In the genomic region with DNA sequence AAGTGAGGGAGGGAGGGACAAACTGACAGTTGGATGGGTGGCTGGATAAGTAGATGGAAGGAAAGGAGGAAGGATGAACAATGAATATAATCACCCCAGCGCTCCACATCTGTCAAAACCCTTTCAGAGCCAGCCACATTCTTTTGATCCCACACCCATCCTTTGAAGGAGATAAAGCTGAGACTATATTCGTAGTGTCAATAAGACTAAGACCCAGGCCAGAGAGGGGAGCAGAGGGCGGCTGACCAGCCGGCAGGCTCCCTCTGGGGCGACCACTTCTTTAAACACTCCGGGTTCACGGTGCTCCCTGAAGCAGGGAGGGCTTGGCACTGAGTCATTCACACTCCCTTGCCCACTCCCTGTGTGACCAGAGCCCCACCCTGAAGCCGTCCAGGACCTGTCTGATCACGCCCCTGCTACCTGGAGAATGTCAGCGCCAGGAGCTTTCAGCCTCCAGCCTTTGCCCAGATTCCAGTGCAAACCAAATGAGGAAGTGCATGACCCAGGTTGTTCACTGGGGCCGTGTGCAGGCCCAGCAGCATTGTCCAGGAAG, we compare ENCODE assay signal across 1 cellular context.
TF ChIP-seq lines count a peak whose summit lies in the region.

No MANE protein-coding gene starts in this region.

TF ChIP-seq in K562, 482 proteins besides CTCF, POLR2A, EP300 and RAD21 (continued from another document):
- TF ChIP-seq, protein P1, sequence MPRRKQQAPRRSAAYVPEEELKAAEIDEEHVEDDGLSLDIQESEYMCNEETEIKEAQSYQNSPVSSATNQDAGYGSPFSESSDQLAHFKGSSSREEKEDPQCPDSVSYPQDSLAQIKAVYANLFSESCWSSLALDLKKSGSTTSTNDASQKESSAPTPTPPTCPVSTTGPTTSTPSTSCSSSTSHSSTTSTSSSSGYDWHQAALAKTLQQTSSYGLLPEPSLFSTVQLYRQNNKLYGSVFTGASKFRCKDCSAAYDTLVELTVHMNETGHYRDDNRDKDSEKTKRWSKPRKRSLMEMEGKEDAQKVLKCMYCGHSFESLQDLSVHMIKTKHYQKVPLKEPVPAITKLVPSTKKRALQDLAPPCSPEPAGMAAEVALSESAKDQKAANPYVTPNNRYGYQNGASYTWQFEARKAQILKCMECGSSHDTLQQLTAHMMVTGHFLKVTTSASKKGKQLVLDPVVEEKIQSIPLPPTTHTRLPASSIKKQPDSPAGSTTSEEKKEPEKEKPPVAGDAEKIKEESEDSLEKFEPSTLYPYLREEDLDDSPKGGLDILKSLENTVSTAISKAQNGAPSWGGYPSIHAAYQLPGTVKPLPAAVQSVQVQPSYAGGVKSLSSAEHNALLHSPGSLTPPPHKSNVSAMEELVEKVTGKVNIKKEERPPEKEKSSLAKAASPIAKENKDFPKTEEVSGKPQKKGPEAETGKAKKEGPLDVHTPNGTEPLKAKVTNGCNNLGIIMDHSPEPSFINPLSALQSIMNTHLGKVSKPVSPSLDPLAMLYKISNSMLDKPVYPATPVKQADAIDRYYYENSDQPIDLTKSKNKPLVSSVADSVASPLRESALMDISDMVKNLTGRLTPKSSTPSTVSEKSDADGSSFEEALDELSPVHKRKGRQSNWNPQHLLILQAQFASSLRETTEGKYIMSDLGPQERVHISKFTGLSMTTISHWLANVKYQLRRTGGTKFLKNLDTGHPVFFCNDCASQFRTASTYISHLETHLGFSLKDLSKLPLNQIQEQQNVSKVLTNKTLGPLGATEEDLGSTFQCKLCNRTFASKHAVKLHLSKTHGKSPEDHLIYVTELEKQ (CRISPR knock-in tag; IDR thresholded peaks at IDR 0.05), result no peak
- TF ChIP-seq TAL1 (IDR thresholded peaks at IDR 0.05), result peak; percentile 20; the same call in 1 of the 2 replicates
- TF ChIP-seq TCF7 (IDR thresholded peaks at IDR 0.05; ENCODE audit: borderline replicate concordance), result peak; percentile 91
- no peak for TF ChIP-seq TAF1 (IDR thresholded peaks at IDR 0.05; ENCODE audit: control insufficient read depth, extremely low read depth, insufficient read depth, low read length, severe bottlenecking)
- TF ChIP-seq SOX6 (IDR thresholded peaks at IDR 0.05), result peak; percentile 89
- TF ChIP-seq CBFA2T3 (IDR thresholded peaks at IDR 0.05), result peak; percentile 50
- TF ChIP-seq CTBP1 (IDR thresholded peaks at IDR 0.05; ENCODE audit: borderline replicate concordance), result peak; percentile 67; the same call in 1 of the 2 replicates
- peak; percentile 40 for TF ChIP-seq MEIS2 (IDR thresholded peaks at IDR 0.05; ENCODE audit: partially characterized antibody)
- TF ChIP-seq CCNT2 (IDR thresholded peaks at IDR 0.05; ENCODE audit: borderline replicate concordance, extremely low read depth, insufficient read length, low read depth, low read length), result peak; percentile 45
- peak in 1 of 2 experiments; percentile 56; a peak in 1 of 4 replicates for TF ChIP-seq TEAD1 (CRISPR knock-in tag; IDR thresholded peaks at IDR 0.05)
- TF ChIP-seq, protein P2, sequence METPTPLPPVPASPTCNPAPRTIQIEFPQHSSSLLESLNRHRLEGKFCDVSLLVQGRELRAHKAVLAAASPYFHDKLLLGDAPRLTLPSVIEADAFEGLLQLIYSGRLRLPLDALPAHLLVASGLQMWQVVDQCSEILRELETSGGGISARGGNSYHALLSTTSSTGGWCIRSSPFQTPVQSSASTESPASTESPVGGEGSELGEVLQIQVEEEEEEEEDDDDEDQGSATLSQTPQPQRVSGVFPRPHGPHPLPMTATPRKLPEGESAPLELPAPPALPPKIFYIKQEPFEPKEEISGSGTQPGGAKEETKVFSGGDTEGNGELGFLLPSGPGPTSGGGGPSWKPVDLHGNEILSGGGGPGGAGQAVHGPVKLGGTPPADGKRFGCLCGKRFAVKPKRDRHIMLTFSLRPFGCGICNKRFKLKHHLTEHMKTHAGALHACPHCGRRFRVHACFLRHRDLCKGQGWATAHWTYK (CRISPR knock-in tag; IDR thresholded peaks at IDR 0.05), result no peak
- TF ChIP-seq, protein P3, sequence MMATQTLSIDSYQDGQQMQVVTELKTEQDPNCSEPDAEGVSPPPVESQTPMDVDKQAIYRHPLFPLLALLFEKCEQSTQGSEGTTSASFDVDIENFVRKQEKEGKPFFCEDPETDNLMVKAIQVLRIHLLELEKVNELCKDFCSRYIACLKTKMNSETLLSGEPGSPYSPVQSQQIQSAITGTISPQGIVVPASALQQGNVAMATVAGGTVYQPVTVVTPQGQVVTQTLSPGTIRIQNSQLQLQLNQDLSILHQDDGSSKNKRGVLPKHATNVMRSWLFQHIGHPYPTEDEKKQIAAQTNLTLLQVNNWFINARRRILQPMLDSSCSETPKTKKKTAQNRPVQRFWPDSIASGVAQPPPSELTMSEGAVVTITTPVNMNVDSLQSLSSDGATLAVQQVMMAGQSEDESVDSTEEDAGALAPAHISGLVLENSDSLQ (IDR thresholded peaks at IDR 0.05), result peak; percentile 42; the same call in 1 of the 2 replicates
- TF ChIP-seq, protein P4, sequence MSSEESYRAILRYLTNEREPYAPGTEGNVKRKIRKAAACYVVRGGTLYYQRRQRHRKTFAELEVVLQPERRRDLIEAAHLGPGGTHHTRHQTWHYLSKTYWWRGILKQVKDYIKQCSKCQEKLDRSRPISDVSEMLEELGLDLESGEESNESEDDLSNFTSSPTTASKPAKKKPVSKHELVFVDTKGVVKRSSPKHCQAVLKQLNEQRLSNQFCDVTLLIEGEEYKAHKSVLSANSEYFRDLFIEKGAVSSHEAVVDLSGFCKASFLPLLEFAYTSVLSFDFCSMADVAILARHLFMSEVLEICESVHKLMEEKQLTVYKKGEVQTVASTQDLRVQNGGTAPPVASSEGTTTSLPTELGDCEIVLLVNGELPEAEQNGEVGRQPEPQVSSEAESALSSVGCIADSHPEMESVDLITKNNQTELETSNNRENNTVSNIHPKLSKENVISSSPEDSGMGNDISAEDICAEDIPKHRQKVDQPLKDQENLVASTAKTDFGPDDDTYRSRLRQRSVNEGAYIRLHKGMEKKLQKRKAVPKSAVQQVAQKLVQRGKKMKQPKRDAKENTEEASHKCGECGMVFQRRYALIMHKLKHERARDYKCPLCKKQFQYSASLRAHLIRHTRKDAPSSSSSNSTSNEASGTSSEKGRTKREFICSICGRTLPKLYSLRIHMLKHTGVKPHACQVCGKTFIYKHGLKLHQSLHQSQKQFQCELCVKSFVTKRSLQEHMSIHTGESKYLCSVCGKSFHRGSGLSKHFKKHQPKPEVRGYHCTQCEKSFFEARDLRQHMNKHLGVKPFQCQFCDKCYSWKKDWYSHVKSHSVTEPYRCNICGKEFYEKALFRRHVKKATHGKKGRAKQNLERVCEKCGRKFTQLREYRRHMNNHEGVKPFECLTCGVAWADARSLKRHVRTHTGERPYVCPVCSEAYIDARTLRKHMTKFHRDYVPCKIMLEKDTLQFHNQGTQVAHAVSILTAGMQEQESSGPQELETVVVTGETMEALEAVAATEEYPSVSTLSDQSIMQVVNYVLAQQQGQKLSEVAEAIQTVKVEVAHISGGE (CRISPR knock-in tag; IDR thresholded peaks at IDR 0.05), result no peak
- peak; percentile 43; the same call in 1 of the 2 replicates for TF ChIP-seq TEAD4 (IDR thresholded peaks at IDR 0.05; ENCODE audit: low read length)
- TF ChIP-seq TEAD4 (CRISPR knock-in tag; IDR thresholded peaks at IDR 0.05; ENCODE audit: borderline replicate concordance), result no peak
- TF ChIP-seq, protein P5, sequence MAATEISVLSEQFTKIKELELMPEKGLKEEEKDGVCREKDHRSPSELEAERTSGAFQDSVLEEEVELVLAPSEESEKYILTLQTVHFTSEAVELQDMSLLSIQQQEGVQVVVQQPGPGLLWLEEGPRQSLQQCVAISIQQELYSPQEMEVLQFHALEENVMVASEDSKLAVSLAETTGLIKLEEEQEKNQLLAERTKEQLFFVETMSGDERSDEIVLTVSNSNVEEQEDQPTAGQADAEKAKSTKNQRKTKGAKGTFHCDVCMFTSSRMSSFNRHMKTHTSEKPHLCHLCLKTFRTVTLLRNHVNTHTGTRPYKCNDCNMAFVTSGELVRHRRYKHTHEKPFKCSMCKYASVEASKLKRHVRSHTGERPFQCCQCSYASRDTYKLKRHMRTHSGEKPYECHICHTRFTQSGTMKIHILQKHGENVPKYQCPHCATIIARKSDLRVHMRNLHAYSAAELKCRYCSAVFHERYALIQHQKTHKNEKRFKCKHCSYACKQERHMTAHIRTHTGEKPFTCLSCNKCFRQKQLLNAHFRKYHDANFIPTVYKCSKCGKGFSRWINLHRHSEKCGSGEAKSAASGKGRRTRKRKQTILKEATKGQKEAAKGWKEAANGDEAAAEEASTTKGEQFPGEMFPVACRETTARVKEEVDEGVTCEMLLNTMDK (IDR thresholded peaks at IDR 0.05; ENCODE audit: borderline replicate concordance, insufficient read depth, low read depth, low read length, poor library complexity, severe bottlenecking), result no peak
- TF ChIP-seq, protein P6, sequence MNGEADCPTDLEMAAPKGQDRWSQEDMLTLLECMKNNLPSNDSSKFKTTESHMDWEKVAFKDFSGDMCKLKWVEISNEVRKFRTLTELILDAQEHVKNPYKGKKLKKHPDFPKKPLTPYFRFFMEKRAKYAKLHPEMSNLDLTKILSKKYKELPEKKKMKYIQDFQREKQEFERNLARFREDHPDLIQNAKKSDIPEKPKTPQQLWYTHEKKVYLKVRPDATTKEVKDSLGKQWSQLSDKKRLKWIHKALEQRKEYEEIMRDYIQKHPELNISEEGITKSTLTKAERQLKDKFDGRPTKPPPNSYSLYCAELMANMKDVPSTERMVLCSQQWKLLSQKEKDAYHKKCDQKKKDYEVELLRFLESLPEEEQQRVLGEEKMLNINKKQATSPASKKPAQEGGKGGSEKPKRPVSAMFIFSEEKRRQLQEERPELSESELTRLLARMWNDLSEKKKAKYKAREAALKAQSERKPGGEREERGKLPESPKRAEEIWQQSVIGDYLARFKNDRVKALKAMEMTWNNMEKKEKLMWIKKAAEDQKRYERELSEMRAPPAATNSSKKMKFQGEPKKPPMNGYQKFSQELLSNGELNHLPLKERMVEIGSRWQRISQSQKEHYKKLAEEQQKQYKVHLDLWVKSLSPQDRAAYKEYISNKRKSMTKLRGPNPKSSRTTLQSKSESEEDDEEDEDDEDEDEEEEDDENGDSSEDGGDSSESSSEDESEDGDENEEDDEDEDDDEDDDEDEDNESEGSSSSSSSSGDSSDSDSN (IDR thresholded peaks at IDR 0.05; ENCODE audit: borderline replicate concordance in 1 of 2, low read depth in 2 of 2, low read length in 2 of 2), result 0 out of 4 replicates have a peak, but pooled peaks of 1 of the 2 experiments have one; percentile 24
- peak; percentile 72 to 90 for TF ChIP-seq FOXA3 (CRISPR knock-in tag; conservative IDR thresholded peaks at IDR 0.05 in 1 of 2, IDR thresholded peaks at IDR 0.05 in 1 of 2)
- TF ChIP-seq TCF3 (CRISPR knock-in tag; IDR thresholded peaks at IDR 0.05), result peak; percentile 54
- peak in 1 of 2 experiments; percentile 64; a peak in 1 of 4 replicates for TF ChIP-seq RCOR1 (IDR thresholded peaks at IDR 0.05; ENCODE audit: borderline replicate concordance in 1 of 2, low read depth in 2 of 2, low read length in 2 of 2)
- TF ChIP-seq ZNF263 (CRISPR knock-in tag; IDR thresholded peaks at IDR 0.05; ENCODE audit: borderline replicate concordance), result peak; percentile 72
- no peak for TF ChIP-seq NFIC (IDR thresholded peaks at IDR 0.05)
- TF ChIP-seq, protein P7, sequence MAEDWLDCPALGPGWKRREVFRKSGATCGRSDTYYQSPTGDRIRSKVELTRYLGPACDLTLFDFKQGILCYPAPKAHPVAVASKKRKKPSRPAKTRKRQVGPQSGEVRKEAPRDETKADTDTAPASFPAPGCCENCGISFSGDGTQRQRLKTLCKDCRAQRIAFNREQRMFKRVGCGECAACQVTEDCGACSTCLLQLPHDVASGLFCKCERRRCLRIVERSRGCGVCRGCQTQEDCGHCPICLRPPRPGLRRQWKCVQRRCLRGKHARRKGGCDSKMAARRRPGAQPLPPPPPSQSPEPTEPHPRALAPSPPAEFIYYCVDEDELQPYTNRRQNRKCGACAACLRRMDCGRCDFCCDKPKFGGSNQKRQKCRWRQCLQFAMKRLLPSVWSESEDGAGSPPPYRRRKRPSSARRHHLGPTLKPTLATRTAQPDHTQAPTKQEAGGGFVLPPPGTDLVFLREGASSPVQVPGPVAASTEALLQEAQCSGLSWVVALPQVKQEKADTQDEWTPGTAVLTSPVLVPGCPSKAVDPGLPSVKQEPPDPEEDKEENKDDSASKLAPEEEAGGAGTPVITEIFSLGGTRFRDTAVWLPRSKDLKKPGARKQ (CRISPR knock-in tag; IDR thresholded peaks at IDR 0.05), result no peak
- TF ChIP-seq ELF4 (CRISPR knock-in tag; IDR thresholded peaks at IDR 0.05), result peak; percentile 18; the same call in 1 of the 2 replicates
